Comparison of ENCODE assay signal across 34 cellular contexts in genomic region chr3:167067844-167068161, GRCh38.
"Had no signal": no experiment of that assay in that cellular context is flagged by ENCODE, and none has a peak within 500 bp of the region (broad histone marks: within the 10 kb centered on the region; RNA-seq: fewer than 3 reads in every experiment).

No MANE protein-coding gene starts in this region.

- H3K27me3 ChIP-seq: adrenal gland, body of pancreas, cardiac muscle cell, dorsolateral prefrontal cortex, gastrocnemius medialis, stomach, thyroid gland, upper lobe of left lung, vagina had no signal

- H3K27ac Mint-ChIP-seq: activated CD4-positive, alpha-beta memory T cell treated with anti-CD3 and anti-CD28 coated beads for 36 hours; activated CD4-positive, alpha-beta T cell treated with anti-CD3 and anti-CD28 coated beads, Interleukin-2, amount 10 ng/mL, durations not matched to agents 24 days and 14 days; activated naive CD4-positive, alpha-beta T cell treated with anti-CD3 and anti-CD28 coated beads for 36 hours; activated naive CD8-positive, alpha-beta T cell treated with anti-CD3 and anti-CD28 coated beads for 36 hours; activated T-helper 1 cell treated with anti-CD3 and anti-CD28 coated beads, Interleukin-12 subunit alpha, Interleukin-12 subunit beta, Interleukin-2, Interleukin-4 antibody, amounts not matched to agents 30 ng/mL and 10 ng/mL and 1 ng/mL, durations not matched to agents 14 hours and 24 hours and 36 hours; mesothelial cell of epicardium; naive B cell; stimulated activated naive B cell treated with anti-CD40 and anti-IgM and Interleukin-4, amounts not matched to agents 10 μg/mL and 1 μg/mL and 100 μg/mL, for 72 hours had no signal

- H3K9me3 ChIP-seq: adrenal gland, body of pancreas, gastrocnemius medialis, psoas muscle, stomach, thyroid gland, upper lobe of left lung, vagina had no signal

- DNase-seq: activated CD4-positive, alpha-beta memory T cell treated with anti-CD3 and anti-CD28 coated beads for 36 hours; activated CD4-positive, alpha-beta T cell treated with anti-CD3 and anti-CD28 coated beads, Interleukin-2, amount 10 ng/mL, durations not matched to agents 24 days and 14 days; activated CD8-positive, alpha-beta memory T cell treated with anti-CD3 and anti-CD28 coated beads, Interleukin-2, amount 50 U/mL, for 4 hours; activated effector memory CD4-positive, alpha-beta T cell treated with anti-CD3 and anti-CD28 coated beads, Interleukin-2, amount 50 U/mL, for 16 hours; activated naive CD4-positive, alpha-beta T cell treated with anti-CD3 and anti-CD28 coated beads for 36 hours; activated naive CD8-positive, alpha-beta T cell treated with anti-CD3 and anti-CD28 coated beads for 36 hours; activated T-cell treated with anti-CD3 and anti-CD28 coated beads, Interleukin-2, amount 50 U/mL, for 1 hour; adrenal gland; aorta; dorsolateral prefrontal cortex; effector memory CD4-positive, alpha-beta T cell; gastrocnemius medialis; glutamatergic neuron; islet precursor cell; left cardiac atrium; naive B cell; nucleus accumbens; psoas muscle; stimulated activated CD4-positive, alpha-beta T cell treated with anti-CD3 and anti-CD28 coated beads, Interleukin-1b, Interleukin-23, amount 100 ng/mL, for 48 hours; stimulated activated naive B cell treated with anti-CD40 and anti-IgM and Interleukin-4, amounts not matched to agents 10 μg/mL and 1 μg/mL and 100 μg/mL, for 72 hours; stomach; T-helper 9 cell; thyroid gland; upper lobe of left lung; WERI-Rb-1 had no signal

- ATAC-seq: activated CD4-positive, CD25-positive, alpha-beta regulatory T cell treated with anti-CD3 and anti-CD28 coated beads, Interleukin-2, amount 50 U/mL, for 24 hours; gastrocnemius medialis; left cardiac atrium; psoas muscle; stimulated activated naive B cell treated with anti-CD40 and anti-IgM and Interleukin-4, amounts not matched to agents 10 μg/mL and 1 μg/mL and 100 μg/mL, for 72 hours had no signal

- H3K36me3 Mint-ChIP-seq: activated CD4-positive, alpha-beta memory T cell treated with anti-CD3 and anti-CD28 coated beads for 36 hours; activated naive CD8-positive, alpha-beta T cell treated with anti-CD3 and anti-CD28 coated beads for 36 hours; mesothelial cell of epicardium; naive B cell; stimulated activated naive B cell treated with anti-CD40 and anti-IgM and Interleukin-4, amounts not matched to agents 10 μg/mL and 1 μg/mL and 100 μg/mL, for 72 hours had no signal

- H3K27me3 Mint-ChIP-seq: activated CD4-positive, alpha-beta memory T cell treated with anti-CD3 and anti-CD28 coated beads for 36 hours; activated CD4-positive, alpha-beta T cell treated with anti-CD3 and anti-CD28 coated beads, Interleukin-2, amount 10 ng/mL, durations not matched to agents 24 days and 14 days; activated naive CD8-positive, alpha-beta T cell treated with anti-CD3 and anti-CD28 coated beads for 36 hours; naive B cell; stimulated activated naive B cell treated with anti-CD40 and anti-IgM and Interleukin-4, amounts not matched to agents 10 μg/mL and 1 μg/mL and 100 μg/mL, for 72 hours had no signal

- H3K9me3 Mint-ChIP-seq: activated CD4-positive, alpha-beta T cell treated with anti-CD3 and anti-CD28 coated beads, Interleukin-2, amount 10 ng/mL, durations not matched to agents 24 days and 14 days; activated naive CD4-positive, alpha-beta T cell treated with anti-CD3 and anti-CD28 coated beads for 36 hours; activated naive CD8-positive, alpha-beta T cell treated with anti-CD3 and anti-CD28 coated beads for 36 hours; activated T-helper 1 cell treated with anti-CD3 and anti-CD28 coated beads, Interleukin-12 subunit alpha, Interleukin-12 subunit beta, Interleukin-2, Interleukin-4 antibody, amounts not matched to agents 30 ng/mL and 10 ng/mL and 1 ng/mL, durations not matched to agents 14 hours and 24 hours and 36 hours; mesothelial cell of epicardium; neural crest cell had no signal

- H3K4me3 Mint-ChIP-seq: activated CD4-positive, alpha-beta memory T cell treated with anti-CD3 and anti-CD28 coated beads for 36 hours; activated CD4-positive, alpha-beta T cell treated with anti-CD3 and anti-CD28 coated beads, Interleukin-2, amount 10 ng/mL, durations not matched to agents 24 days and 14 days; activated naive CD4-positive, alpha-beta T cell treated with anti-CD3 and anti-CD28 coated beads for 36 hours; activated naive CD8-positive, alpha-beta T cell treated with anti-CD3 and anti-CD28 coated beads for 36 hours; activated T-helper 1 cell treated with anti-CD3 and anti-CD28 coated beads, Interleukin-12 subunit alpha, Interleukin-12 subunit beta, Interleukin-2, Interleukin-4 antibody, amounts not matched to agents 30 ng/mL and 10 ng/mL and 1 ng/mL, durations not matched to agents 14 hours and 24 hours and 36 hours; mesothelial cell of epicardium; naive B cell; neural crest cell; stimulated activated naive B cell treated with anti-CD40 and anti-IgM and Interleukin-4, amounts not matched to agents 10 μg/mL and 1 μg/mL and 100 μg/mL, for 72 hours had no signal

- H3K27ac ChIP-seq: adrenal gland, cardiac muscle cell, coronary artery, dorsolateral prefrontal cortex, gastrocnemius medialis, parathyroid adenoma, psoas muscle, stomach, thyroid gland, upper lobe of left lung, vagina, WERI-Rb-1 had no signal

- H3K4me1 Mint-ChIP-seq: activated CD4-positive, alpha-beta T cell treated with anti-CD3 and anti-CD28 coated beads, Interleukin-2, amount 10 ng/mL, durations not matched to agents 24 days and 14 days; activated naive CD8-positive, alpha-beta T cell treated with anti-CD3 and anti-CD28 coated beads for 36 hours; naive B cell; stimulated activated naive B cell treated with anti-CD40 and anti-IgM and Interleukin-4, amounts not matched to agents 10 μg/mL and 1 μg/mL and 100 μg/mL, for 72 hours had no signal
